Comparison of ENCODE assay signal across 16 cellular contexts in genomic region chr19:40809358-40810086, GRCh38. TPM values are rescaled to one million over a fixed set of nuclear protein-coding genes. Genes with fewer than 3 reads are reported as not detected.
DNase-seq lines count a peak whose midpoint lies in the region; ATAC-seq and TF ChIP-seq lines count a peak whose summit lies in the region.
"Had no signal": no experiment of that assay in that cellular context is flagged by ENCODE, and none has a peak within 500 bp of the region (broad histone marks: within the 10 kb centered on the region; RNA-seq: fewer than 3 reads in every experiment).

No MANE protein-coding gene starts in this region.

- H3K9me3 ChIP-seq in RWPE2 (ENCODE audit: severe bottlenecking), result no peaks in the 10 kb centered on the region
- H3K9me3 ChIP-seq in right atrium auricular region, result no peaks in the 10 kb centered on the region
- no peaks in the 10 kb centered on the region for H3K9me3 ChIP-seq in gastrocnemius medialis

- H3K4me3 ChIP-seq in RWPE2 (ENCODE audit: severe bottlenecking), result no peak overlapping the region
- H3K4me3 ChIP-seq in right atrium auricular region, result no peak overlapping the region
- peak overlapping the region in 3 of 4 donors; percentile 59 to 60 (median 60) for H3K4me3 ChIP-seq in gastrocnemius medialis

- TF ChIP-seq POLR2A in gastrocnemius medialis (IDR thresholded peaks at IDR 0.05), result no peak

- H3K27ac ChIP-seq in RWPE2 (ENCODE audit: poor library complexity, severe bottlenecking), result peak overlapping the region; percentile 37
- H3K27ac ChIP-seq in right atrium auricular region, result peak overlapping the region; percentile 62 to 74
- H3K27ac ChIP-seq in gastrocnemius medialis, result peak overlapping the region in 3 of 4 donors; percentile 64 to 75 (median 67)

- no peak for ATAC-seq in RWPE2 (ENCODE audit: low read depth)
- ATAC-seq in gastrocnemius medialis, result no peak
- ATAC-seq in GM18511 (IDR thresholded peaks at IDR 0.05; ENCODE audit: unreplicated experiment), result no peak

- DNase-seq in G401 (ENCODE audit: low spot score) (peak; percentile 14), RWPE2 (ENCODE audit: low spot score) (no peak), right atrium auricular region (ENCODE audit: low spot score) (no peak), gastrocnemius medialis (no peak), NCI-H2171 (lab: John Stamatoyannopoulos, UW) (no peak), globus pallidus (ENCODE audit: low spot score) (no peak), D341Med (ENCODE audit: low spot score) (no peak)
- DNase-seq: activated CD4-positive, alpha-beta T cell treated with anti-CD3 and anti-CD28 coated beads, Interleukin-2, amount 50 U/mL, for 48 hours; EL; GOT3; Kasumi-1; NCI-H2227 treated with DMSO at 0.1 percent for 48 hours had no signal

- no peaks in the 10 kb centered on the region for H3K27me3 ChIP-seq in RWPE2 (ENCODE audit: insufficient read depth, poor library complexity, severe bottlenecking)
- no peaks in the 10 kb centered on the region for H3K27me3 ChIP-seq in right atrium auricular region
- no peaks in the 10 kb centered on the region for H3K27me3 ChIP-seq in gastrocnemius medialis

- peaks cover 47% of the 10 kb centered on the region for H3K36me3 ChIP-seq in RWPE2 (ENCODE audit: low read depth)
- H3K36me3 ChIP-seq in right atrium auricular region, result peaks cover 32% of the 10 kb centered on the region
- peaks cover 0 to 20% of the 10 kb centered on the region in 2 donors for H3K36me3 ChIP-seq in gastrocnemius medialis

- intact Hi-C loops in gastrocnemius medialis (cut with DNase I; ENCODE audit: low total_unique reads), result loop anchor here (5.0 kb wide), 1 partner anchor 323 kb away; no protein-coding TSS in a partner anchor

- TF ChIP-seq CTCF in RWPE2 (IDR thresholded peaks at IDR 0.05; ENCODE audit: poor library complexity, severe bottlenecking) (no peak), right atrium auricular region (IDR thresholded peaks at IDR 0.05) (no peak), gastrocnemius medialis (IDR thresholded peaks at IDR 0.05 in 4 of 5, conservative IDR thresholded peaks at IDR 0.05 in 1 of 5) (no peak)

- H3K4me1 ChIP-seq in RWPE2 (ENCODE audit: insufficient read depth, poor library complexity, severe bottlenecking) (peaks cover 4% of the 10 kb centered on the region), right atrium auricular region (peaks cover 0 to 77% of the 10 kb centered on the region in 2 donors), gastrocnemius medialis (peaks cover 42 to 46% of the 10 kb centered on the region in 2 donors)

- in situ Hi-C loops in G401 (cut with HindIII; ENCODE audit: low sequenced_read_pairs) (no loop called here), gastrocnemius medialis (cut with MboI; ENCODE audit: low sequenced_read_pairs in 4 of 4) (loop anchor here in 1 of 4 donors (10.0 kb wide), 1 partner anchor 55 kb away; the partner anchor contains the start of genes ACTMAP and SNRPA)

RNA-seq across cellular contexts. Expression of gene EGLN2, which starts 10.5 kb away (rescaled TPM):
- total RNA-seq in G401 (2014; rRNA removed; shearing (Covaris generic)), result 113 and 117 TPM in 2 replicates
- 10 to 100 TPM; 41.7 to 61.3 TPM for total RNA-seq in right atrium auricular region
- 10 to 100 TPM; 42.7 to 56.6 (median 47.9) TPM for total RNA-seq in gastrocnemius medialis

RNA-seq across cellular contexts. Expression of gene RAB4B, which starts 31.5 kb away (rescaled TPM):
- total RNA-seq in G401 (2014; rRNA removed; shearing (Covaris generic)), result 8.2 and 20.8 TPM in 2 replicates
- total RNA-seq in right atrium auricular region (10 to 100 TPM; 14.6 to 23.6 TPM), gastrocnemius medialis (10 to 100 TPM; 14.9 to 27.2 (median 19.7) TPM)

RNA-seq across cellular contexts. Expression of gene MIA, which starts 34.2 kb away (rescaled TPM):
- total RNA-seq in G401 (2014; rRNA removed; shearing (Covaris generic)), result 3.8 TPM in 1 of 2 replicates, not detected in the other
- total RNA-seq in right atrium auricular region, result 1 to 10 TPM in 1 of 2 donors, not detected in 1; 3.5 TPM
- not detected for total RNA-seq in gastrocnemius medialis

RNA-seq across cellular contexts. Expression of gene CYP2A6, which starts 40.7 kb away (rescaled TPM):
- total RNA-seq in G401 (2014; rRNA removed; shearing (Covaris generic)), result not detected in 2 replicates
- not detected for total RNA-seq in right atrium auricular region
- under 1 TPM in 2 of 4 donors, not detected in 2; 0.16 to 0.20 TPM for total RNA-seq in gastrocnemius medialis
- total RNA-seq: lower leg skin, sciatic nerve, SK-MEL-5 had no signal

RNA-seq across cellular contexts. Expression of gene SNRPA, which starts 58.5 kb away (rescaled TPM):
- 134 and 162 TPM in 2 replicates for total RNA-seq in G401 (2014; rRNA removed; shearing (Covaris generic))
- total RNA-seq in right atrium auricular region (10 to 100 TPM; 30.7 to 32.9 TPM), gastrocnemius medialis (10 to 100 TPM; 24.3 to 35.2 (median 27.3) TPM)

Comparison
In these comparisons a context has a peak if more than half of its experiments do, and no peak if none do; other contexts are left out.
1. H3K4me3 ChIP-seq: peak in gastrocnemius medialis (3 of 4); none in RWPE2 (single experiment) and right atrium auricular region (0 of 2).
2. Peak in every context shown above with its lines, with median percentiles within 50 percentile points of each other: H3K27ac ChIP-seq.